31 cellular contexts compared by ENCODE assay signal in the genomic region with DNA sequence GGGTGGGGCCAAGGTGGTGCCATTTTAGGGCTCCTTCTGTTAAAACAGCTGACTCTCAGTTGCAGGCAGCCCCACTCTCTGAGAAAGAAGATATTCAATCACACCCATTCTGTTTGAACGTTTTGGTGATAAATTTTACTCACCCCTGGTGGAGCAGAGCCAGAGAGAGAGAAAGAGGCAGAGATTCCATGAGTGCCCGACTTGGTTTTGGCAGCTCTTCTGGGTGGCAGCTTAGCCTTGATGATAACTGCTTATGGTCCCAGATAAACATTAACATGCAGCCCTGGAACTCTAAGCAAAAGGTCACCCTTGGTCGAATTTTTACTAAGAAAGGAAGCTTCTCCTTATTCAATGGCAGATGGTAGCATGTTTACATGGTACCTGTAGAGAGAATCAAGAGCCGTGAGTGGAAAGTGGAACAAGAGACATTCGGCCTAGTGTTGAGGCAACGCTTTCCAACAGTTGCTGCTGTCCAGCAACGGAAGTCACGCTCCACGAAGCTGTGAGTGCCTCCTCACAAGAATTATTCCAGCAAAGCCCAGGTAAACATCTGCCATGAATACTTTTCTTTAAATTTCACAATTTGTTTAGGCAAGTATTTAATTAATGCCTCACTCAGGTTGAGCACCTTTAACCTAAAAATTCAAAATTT.
"Had no signal": no experiment of that assay in that cellular context is flagged by ENCODE, and none has a peak within 500 bp of the region (broad histone marks: within the 10 kb centered on the region; RNA-seq: fewer than 3 reads in every experiment).

No MANE protein-coding gene starts in this region.

- H3K27me3 ChIP-seq: adrenal gland had no signal

- H3K27ac ChIP-seq: adrenal gland, VCaP had no signal

- ATAC-seq: activated naive CD4-positive, alpha-beta T cell treated with anti-CD3 and anti-CD28 coated beads, Interleukin-2, amount 50 U/mL, for 72 hours; activated T-cell treated with anti-CD3 and anti-CD28 coated beads, Interleukin-2, amount 50 U/mL, for 4 hours; Panc1; SK-N-SH treated with all-trans-retinoic acid at 6 μM for 48 hours had no signal

- H3K9me3 ChIP-seq: adrenal gland had no signal

- H3K4me1 ChIP-seq: adrenal gland had no signal

- H3K4me3 ChIP-seq: adrenal gland had no signal

- H3K36me3 ChIP-seq: adrenal gland had no signal

- DNase-seq: activated B cell treated with CpG ODN at 0.5 μM for 24 hours; activated CD4-positive, alpha-beta memory T cell treated with anti-CD3 and anti-CD28 coated beads for 36 hours; activated CD4-positive, alpha-beta T cell treated with anti-CD3 and anti-CD28 coated beads for 4 hours; activated CD4-positive, alpha-beta T cell treated with anti-CD3 and anti-CD28 coated beads, Interleukin-2, amount 50 U/mL, for 1 hour; activated CD4-positive, CD25-positive, alpha-beta regulatory T cell treated with anti-CD3 and anti-CD28 coated beads, Interleukin-2, amount 50 U/mL, for 72 hours; activated CD8-positive, alpha-beta memory T cell treated with anti-CD3 and anti-CD28 coated beads, Interleukin-2, amount 50 U/mL, for 4 hours; activated gamma-delta T cell treated with Interleukin-2 at 50 U/mL for 16 hours; activated naive CD4-positive, alpha-beta T cell treated with anti-CD3 and anti-CD28 coated beads for 36 hours; activated T-cell treated with anti-CD3 and anti-CD28 coated beads for 4 hours; activated T-cell treated with anti-CD3 and anti-CD28 coated beads, Interleukin-2, amount 50 U/mL, for 4 hours; adrenal gland; central memory CD4-positive, alpha-beta T cell; Karpas-422; KBM-7; NCI-H1105; NCI-H1436; NCI-H1694; NCI-H1930; NCI-H2081 treated with DMSO at 0.1 percent for 48 hours; NCI-H2171; NCI-H446; NCI-H524 treated with DMSO at 0.1 percent for 48 hours; SIG-M5; SW 1271; T-helper 1 cell; T-helper 2 cell; T-helper 9 cell had no signal
